Comparison of ENCODE assay signal across 14 cellular contexts in genomic region chr11:72201445-72201844, GRCh38. TPM values are rescaled to one million over a fixed set of nuclear protein-coding genes. Genes with fewer than 3 reads are reported as not detected.
DNase-seq lines count a peak whose midpoint lies in the region; ATAC-seq, FAIRE-seq and TF ChIP-seq lines count a peak whose summit lies in the region.
"Not testable (repeated sequence)": the region's sequence is repeated elsewhere in the genome, so short reads cannot be mapped to it uniquely, and the experiment has no call there.
"Had no signal": no experiment of that assay in that cellular context is flagged by ENCODE, and none has a peak within 500 bp of the region (broad histone marks: within the 10 kb centered on the region; RNA-seq: fewer than 3 reads in every experiment).

No MANE protein-coding gene starts in this region.

- not testable (repeated sequence) for ATAC-seq in A549, K562

- not testable (repeated sequence) for H3K27me3 ChIP-seq in astrocyte (ENCODE audit: insufficient read depth, low read length); K562 (ENCODE audit: control insufficient read depth in 2 of 2, insufficient read depth in 2 of 2, low read length in 2 of 2)

- H3K4me3 Mint-ChIP-seq in astrocyte (ENCODE audit: unreplicated experiment) = not testable (repeated sequence)

- FAIRE-seq in A549 (lab: Jason Lieb, UNC) (peak; percentile 99), GM12891 (lab: Jason Lieb, UNC) (peak; percentile 100), HTR-8/SVneo (lab: Jason Lieb, UNC) (peak; percentile 100), astrocyte (lab: Jason Lieb, UNC) (peak; percentile 88), K562 (lab: Jason Lieb, UNC) (peak; percentile 78), colon (lab: Jason Lieb, UNC) (peak; percentile 95), endometrium (lab: Jason Lieb, UNC) (peak; percentile 23), urothelium cell line (lab: Jason Lieb, UNC) (peak; percentile 100)

- WGBS in A549 (ENCODE audit: missing lambda C conversion rate) = 92% methylated on average over 43 of the region's 43 CpGs
- 93% methylated on average over 22 of the region's 43 CpGs for WGBS in K562 (ENCODE audit: insufficient coverage, low coverage, missing lambda C conversion rate)

- not testable (repeated sequence) for TF ChIP-seq EP300 in A549 (IDR thresholded peaks at IDR 0.05); K562 (IDR thresholded peaks at IDR 0.05; ENCODE audit: low read length)

- not testable (repeated sequence) for H3K4me1 ChIP-seq in A549; astrocyte (ENCODE audit: insufficient read depth, low read length); K562 (replicated peaks in 1 of 2; ENCODE audit: control insufficient read depth in 2 of 2, insufficient read depth in 2 of 2, low read length in 2 of 2)

- H3K4me2 ChIP-seq in A549; astrocyte (ENCODE audit: low read length); K562 (ENCODE audit: insufficient read depth, low read length): not testable (repeated sequence)

- H3K79me2 ChIP-seq in astrocyte (ENCODE audit: insufficient read depth, low read length); K562 (ENCODE audit: control insufficient read depth, insufficient read depth, low read length): not testable (repeated sequence)

- TF ChIP-seq POLR2A in A549 (IDR thresholded peaks at IDR 0.05; ENCODE audit: low read length); GM12891 (IDR thresholded peaks at IDR 0.05; ENCODE audit: low read depth, low read length); K562 (conservative IDR thresholded peaks at IDR 0.05): not testable (repeated sequence)

- TF ChIP-seq CTCF in A549 (IDR thresholded peaks at IDR 0.05); astrocyte (IDR thresholded peaks at IDR 0.05; ENCODE audit: insufficient read depth, low read depth, low read length); K562 (IDR thresholded peaks at IDR 0.05 in 2 of 3, conservative IDR thresholded peaks at IDR 0.05 in 1 of 3; ENCODE audit: insufficient read depth in 2 of 3, low read depth in 1 of 3, low read length in 3 of 3): not testable (repeated sequence)

- not testable (repeated sequence) for H2AFZ ChIP-seq in astrocyte (ENCODE audit: low read depth, low read length); K562 (ENCODE audit: low read depth, low read length)

- not testable (repeated sequence) for TF ChIP-seq RAD21 in A549 (conservative IDR thresholded peaks at IDR 0.05 in 1 of 2, IDR thresholded peaks at IDR 0.05 in 1 of 2); K562 (CRISPR knock-in tag; conservative IDR thresholded peaks at IDR 0.05 in 1 of 2, IDR thresholded peaks at IDR 0.05 in 1 of 2)

- intact Hi-C loops in K562 (cut with micrococcal nuclease) = not testable (repeated sequence)

- in situ Hi-C loops in K562 (cut with MboI) = not testable (repeated sequence)

- H3K27ac ChIP-seq in A549; astrocyte (ENCODE audit: low read depth, low read length); K562 (ENCODE audit: extremely low read depth, low read depth, low read length): not testable (repeated sequence)

- H3K4me1 Mint-ChIP-seq in astrocyte (ENCODE audit: low read depth, unreplicated experiment) = not testable (repeated sequence)

- not testable (repeated sequence) for H4K20me1 ChIP-seq in astrocyte (ENCODE audit: insufficient read depth, low read length); K562 (replicated peaks; ENCODE audit: control insufficient read depth, insufficient read depth, low read length)

- not testable (repeated sequence) for H3K9me3 Mint-ChIP-seq in astrocyte (ENCODE audit: unreplicated experiment)

- H3K4me3 ChIP-seq in A549; astrocyte (ENCODE audit: insufficient read depth, low read depth, low read length); K562: not testable (repeated sequence)

- H3K27me3 Mint-ChIP-seq in astrocyte (ENCODE audit: low read depth, unreplicated experiment) = not testable (repeated sequence)

- POLR2A ChIA-PET in A549 (lab: Yijun Ruan, JAX); K562 (lab: Yijun Ruan, JAX): not testable (repeated sequence)

- not testable (repeated sequence) for H3K9ac ChIP-seq in astrocyte (ENCODE audit: low read length); K562 (ENCODE audit: insufficient read depth in 1 of 2, low read depth in 2 of 2, low read length in 2 of 2)

- H3K9me1 ChIP-seq in K562 (ENCODE audit: control insufficient read depth, insufficient read depth, low read length) = not testable (repeated sequence)

- H3K9me3 ChIP-seq in A549; astrocyte (ENCODE audit: insufficient read depth, low read depth, low read length); K562 (replicated peaks; ENCODE audit: control insufficient read depth, insufficient read depth, low read depth, low read length): not testable (repeated sequence)

- BruUV-seq in K562 (replicated peaks; lab: Mats Ljungman, UMichigan) = not testable (repeated sequence)

- CTCF ChIA-PET in A549 (lab: Yijun Ruan, JAX); K562 (lab: Yijun Ruan, JAX; ENCODE audit: low intra/inter-chr PET ratio): not testable (repeated sequence)

- not testable (repeated sequence) for H3K27ac Mint-ChIP-seq in astrocyte (ENCODE audit: unreplicated experiment)

- not testable (repeated sequence) for H3K36me3 ChIP-seq in astrocyte (ENCODE audit: insufficient read depth, low read length); K562 (ENCODE audit: control insufficient read depth, insufficient read depth, low read length)

- not testable (repeated sequence) for DNase-seq in A549 (ENCODE audit: low read depth in 1 of 2, low spot score in 1 of 2); GM12891 (ENCODE audit: insufficient read length, low spot score); HTR-8/SVneo (ENCODE audit: insufficient read length, low spot score); astrocyte (ENCODE audit: low read depth); K562 (ENCODE audit: extremely low read depth in 1 of 4, low spot score in 3 of 4); urothelium cell line (ENCODE audit: low spot score)

- not testable (repeated sequence) for H3K36me3 Mint-ChIP-seq in astrocyte (ENCODE audit: low read depth, unreplicated experiment)

RNA-seq across cellular contexts. Expression of gene FOLR1, which starts 9.5 kb away (rescaled TPM):
- 0.22 and 0.25 TPM in 2 replicates for polyA plus RNA-seq in A549 (2011; rRNA removed)
- 0.08 and 0.13 TPM in 2 replicates for polyA plus RNA-seq in A549 (2012; cell fraction: cytosol; rRNA removed)
- polyA plus RNA-seq in A549 (2012; cell fraction: nucleus; rRNA removed) = 0.19 and 0.42 TPM in 2 replicates
- 0.08 to 0.12 TPM (median 0.09 TPM) in 3 replicates for polyA plus RNA-seq in A549 (2017; fragmentation: RNase III; extraction: RNeasy Plus Mini Kit Qiagen cat#74134 plus additional on column Dnase treatment)
- polyA minus RNA-seq in A549 (2011; rRNA and poly(A)+ RNA removed) = not detected in 2 replicates
- not detected for polyA plus RNA-seq in GM12891 (2012; ENCODE audit: low read depth, missing spikeins)
- total RNA-seq in astrocyte = 3.2 and 3.6 TPM in 2 replicates
- total RNA-seq in K562 (2011; cell fraction: chromatin; rRNA removed; ENCODE audit: low replicate concordance) = 0.46 and 2.7 TPM in 2 replicates
- 2.5 and 3.3 TPM in 2 replicates for total RNA-seq in K562 (2011; cell fraction: nucleolus; rRNA removed)
- total RNA-seq in K562 (2011; cell fraction: nucleoplasm; rRNA removed) = 1.8 and 2.9 TPM in 2 replicates
- total RNA-seq in K562 (2014; rRNA removed) = 0.68 and 0.90 TPM in 2 replicates
- 0.19 and 0.22 TPM in 2 replicates for total RNA-seq in K562 (2014; rRNA removed; fragmentation: Illumina TruSeq; extraction: Trizol)
- 0.58 and 0.75 TPM in 2 replicates for total RNA-seq in K562 (2015; rRNA removed; fragmentation: Illumina TruSeq; extraction: Trizol)
- 0.49 and 0.92 TPM in 2 replicates for total RNA-seq in K562 (2021)
- 1.2 and 2.3 TPM in 2 replicates for polyA plus RNA-seq in K562 (2011; rRNA removed)
- 2.0 and 3.9 TPM in 2 replicates for polyA plus RNA-seq in K562 (2011; cell fraction: cytosol; rRNA removed)
- 0.77 and 1.7 TPM in 2 replicates for polyA plus RNA-seq in K562 (2011; cell fraction: nucleus; rRNA removed)
- polyA plus RNA-seq in K562 (2012) = 1.8 and 7.5 TPM in 2 replicates
- polyA plus RNA-seq in K562 (2014; fragmentation: Illumina TruSeq; extraction: Trizol) = 0.96 and 1.7 TPM in 2 replicates
- polyA plus RNA-seq in K562 (2014; fragmentation: Nextera tagmentation; extraction: Ambion mirVana) = 1 to 10 TPM; 1.0 to 1.7 TPM
- 1.8 TPM in 2 replicates for polyA plus RNA-seq in K562 (2014; rRNA removed)
- polyA minus RNA-seq in K562 (2011; rRNA and poly(A)+ RNA removed) = 1.5 TPM in 1 of 2 replicates, not detected in the other
- 2.3 and 4.2 TPM in 2 replicates for polyA minus RNA-seq in K562 (2011; cell fraction: cytosol; rRNA and poly(A)+ RNA removed)
- polyA minus RNA-seq in K562 (2011; cell fraction: nucleus; rRNA and poly(A)+ RNA removed) = 1.2 and 1.4 TPM in 2 replicates
- total RNA-seq: A673; CD4-positive, alpha-beta memory T cell; CD4-positive, CD25-positive, alpha-beta regulatory T cell; CD8-positive, alpha-beta memory T cell had no signal
- polyA plus RNA-seq: CD14-positive monocyte; CD4-positive, alpha-beta memory T cell; CD4-positive, CD25-positive, alpha-beta regulatory T cell; CD8-positive, alpha-beta memory T cell had no signal

RNA-seq across cellular contexts. Expression of gene FOLR2, which starts 15.1 kb away (rescaled TPM):
- polyA plus RNA-seq in A549 (2011; rRNA removed) = not detected in 2 replicates
- not detected in 2 replicates for polyA plus RNA-seq in A549 (2012; cell fraction: cytosol; rRNA removed)
- polyA plus RNA-seq in A549 (2012; cell fraction: nucleus; rRNA removed) = 0.28 TPM in 1 of 2 replicates, not detected in the other
- not detected in 3 replicates for polyA plus RNA-seq in A549 (2017; fragmentation: RNase III; extraction: RNeasy Plus Mini Kit Qiagen cat#74134 plus additional on column Dnase treatment)
- not detected in 2 replicates for polyA minus RNA-seq in A549 (2011; rRNA and poly(A)+ RNA removed)
- polyA plus RNA-seq in GM12891 (2012; ENCODE audit: low read depth, missing spikeins) = 0.98 TPM
- total RNA-seq in astrocyte = not detected in 2 replicates
- total RNA-seq in K562 (2011; cell fraction: chromatin; rRNA removed; ENCODE audit: low replicate concordance) = not detected in 2 replicates
- total RNA-seq in K562 (2011; cell fraction: nucleolus; rRNA removed) = not detected in 2 replicates
- total RNA-seq in K562 (2011; cell fraction: nucleoplasm; rRNA removed) = not detected in 2 replicates
- not detected in 2 replicates for total RNA-seq in K562 (2014; rRNA removed)
- total RNA-seq in K562 (2014; rRNA removed; fragmentation: Illumina TruSeq; extraction: Trizol) = not detected in 2 replicates
- total RNA-seq in K562 (2015; rRNA removed; fragmentation: Illumina TruSeq; extraction: Trizol) = not detected in 2 replicates
- total RNA-seq in K562 (2021) = 0.20 TPM in 1 of 2 replicates, not detected in the other
- polyA plus RNA-seq in K562 (2011; rRNA removed) = not detected in 2 replicates
- 0.57 TPM in 1 of 2 replicates, not detected in the other for polyA plus RNA-seq in K562 (2011; cell fraction: cytosol; rRNA removed)
- polyA plus RNA-seq in K562 (2011; cell fraction: nucleus; rRNA removed) = not detected in 2 replicates
- polyA plus RNA-seq in K562 (2012) = 0.14 TPM in 1 of 2 replicates, not detected in the other
- 0.28 TPM in 1 of 2 replicates, not detected in the other for polyA plus RNA-seq in K562 (2014; fragmentation: Illumina TruSeq; extraction: Trizol)
- polyA plus RNA-seq in K562 (2014; fragmentation: Nextera tagmentation; extraction: Ambion mirVana) = under 1 TPM in 1 of 2 experiments, not detected in 1; 0.27 TPM
- not detected in 2 replicates for polyA plus RNA-seq in K562 (2014; rRNA removed)
- polyA minus RNA-seq in K562 (2011; rRNA and poly(A)+ RNA removed) = not detected in 2 replicates
- polyA minus RNA-seq in K562 (2011; cell fraction: cytosol; rRNA and poly(A)+ RNA removed) = not detected in 2 replicates
- polyA minus RNA-seq in K562 (2011; cell fraction: nucleus; rRNA and poly(A)+ RNA removed) = not detected in 2 replicates
- total RNA-seq: A673; CD4-positive, alpha-beta memory T cell; CD4-positive, CD25-positive, alpha-beta regulatory T cell had no signal
- polyA plus RNA-seq: AG04450; CD4-positive, alpha-beta memory T cell; CD8-positive, alpha-beta memory T cell had no signal

RNA-seq across cellular contexts. Expression of gene INPPL1, which starts 23.1 kb away (rescaled TPM):
- polyA plus RNA-seq in A549 (2011; rRNA removed) = 67.4 and 84.8 TPM in 2 replicates
- polyA plus RNA-seq in A549 (2012; cell fraction: cytosol; rRNA removed) = 58.1 and 79.4 TPM in 2 replicates
- polyA plus RNA-seq in A549 (2012; cell fraction: nucleus; rRNA removed) = 441 and 536 TPM in 2 replicates
- polyA plus RNA-seq in A549 (2017; fragmentation: RNase III; extraction: RNeasy Plus Mini Kit Qiagen cat#74134 plus additional on column Dnase treatment) = 94.5 to 117 TPM (median 103 TPM) in 3 replicates
- 129 and 131 TPM in 2 replicates for polyA minus RNA-seq in A549 (2011; rRNA and poly(A)+ RNA removed)
- 59.5 TPM for polyA plus RNA-seq in GM12891 (2012; ENCODE audit: low read depth, missing spikeins)
- total RNA-seq in astrocyte = 274 and 276 TPM in 2 replicates
- 549 and 1,360 TPM in 2 replicates for total RNA-seq in K562 (2011; cell fraction: chromatin; rRNA removed; ENCODE audit: low replicate concordance)
- total RNA-seq in K562 (2011; cell fraction: nucleolus; rRNA removed) = 683 and 737 TPM in 2 replicates
- total RNA-seq in K562 (2011; cell fraction: nucleoplasm; rRNA removed) = 497 TPM in 2 replicates
- total RNA-seq in K562 (2014; rRNA removed) = 61.6 and 94.9 TPM in 2 replicates
- 36.2 and 37.8 TPM in 2 replicates for total RNA-seq in K562 (2014; rRNA removed; fragmentation: Illumina TruSeq; extraction: Trizol)
- 51.1 and 52.7 TPM in 2 replicates for total RNA-seq in K562 (2015; rRNA removed; fragmentation: Illumina TruSeq; extraction: Trizol)
- 135 and 137 TPM in 2 replicates for total RNA-seq in K562 (2021)
- 75.9 and 141 TPM in 2 replicates for polyA plus RNA-seq in K562 (2011; rRNA removed)
- polyA plus RNA-seq in K562 (2011; cell fraction: cytosol; rRNA removed) = 53.0 and 79.7 TPM in 2 replicates
- 1,064 and 1,073 TPM in 2 replicates for polyA plus RNA-seq in K562 (2011; cell fraction: nucleus; rRNA removed)
- polyA plus RNA-seq in K562 (2012) = 92.0 and 111 TPM in 2 replicates
- 83.2 and 84.0 TPM in 2 replicates for polyA plus RNA-seq in K562 (2014; fragmentation: Illumina TruSeq; extraction: Trizol)
- under 1 TPM; 0.55 to 0.81 TPM for polyA plus RNA-seq in K562 (2014; fragmentation: Nextera tagmentation; extraction: Ambion mirVana)
- 94.8 and 118 TPM in 2 replicates for polyA plus RNA-seq in K562 (2014; rRNA removed)
- polyA minus RNA-seq in K562 (2011; rRNA and poly(A)+ RNA removed) = 61.2 and 72.8 TPM in 2 replicates
- 85.6 and 95.4 TPM in 2 replicates for polyA minus RNA-seq in K562 (2011; cell fraction: cytosol; rRNA and poly(A)+ RNA removed)
- polyA minus RNA-seq in K562 (2011; cell fraction: nucleus; rRNA and poly(A)+ RNA removed) = 195 and 256 TPM in 2 replicates

RNA-seq across cellular contexts. Expression of gene PHOX2A, which starts 42.5 kb away (rescaled TPM):
- polyA plus RNA-seq in A549 (2011; rRNA removed) (not detected in 2 replicates), A549 (2017; fragmentation: RNase III; extraction: RNeasy Plus Mini Kit Qiagen cat#74134 plus additional on column Dnase treatment) (not detected in 3 replicates), K562 (2011; rRNA removed) (not detected in 2 replicates), K562 (2014; fragmentation: Illumina TruSeq; extraction: Trizol) (not detected in 2 replicates), K562 (2014; fragmentation: Nextera tagmentation; extraction: Ambion mirVana) (not detected), K562 (2014; rRNA removed) (not detected in 2 replicates)
- polyA plus RNA-seq in A549 (2012; cell fraction: cytosol; rRNA removed) = not detected in 2 replicates
- not detected in 2 replicates for polyA plus RNA-seq in A549 (2012; cell fraction: nucleus; rRNA removed)
- not detected in 2 replicates for polyA minus RNA-seq in A549 (2011; rRNA and poly(A)+ RNA removed)
- not detected for polyA plus RNA-seq in GM12891 (2012; ENCODE audit: low read depth, missing spikeins)
- total RNA-seq in astrocyte (0.36 TPM in 1 of 2 replicates, not detected in the other), K562 (2014; rRNA removed) (not detected in 2 replicates), K562 (2014; rRNA removed; fragmentation: Illumina TruSeq; extraction: Trizol) (not detected in 2 replicates), K562 (2015; rRNA removed; fragmentation: Illumina TruSeq; extraction: Trizol) (not detected in 2 replicates), K562 (2021) (not detected in 2 replicates)
- total RNA-seq in K562 (2011; cell fraction: chromatin; rRNA removed; ENCODE audit: low replicate concordance) = not detected in 2 replicates
- not detected in 2 replicates for total RNA-seq in K562 (2011; cell fraction: nucleolus; rRNA removed)
- not detected in 2 replicates for total RNA-seq in K562 (2011; cell fraction: nucleoplasm; rRNA removed)
- polyA plus RNA-seq in K562 (2011; cell fraction: cytosol; rRNA removed) = not detected in 2 replicates
- polyA plus RNA-seq in K562 (2011; cell fraction: nucleus; rRNA removed) = not detected in 2 replicates
- polyA plus RNA-seq in K562 (2012) = not detected in 2 replicates
- not detected in 2 replicates for polyA minus RNA-seq in K562 (2011; rRNA and poly(A)+ RNA removed)
- not detected in 2 replicates for polyA minus RNA-seq in K562 (2011; cell fraction: cytosol; rRNA and poly(A)+ RNA removed)
- not detected in 2 replicates for polyA minus RNA-seq in K562 (2011; cell fraction: nucleus; rRNA and poly(A)+ RNA removed)
- total RNA-seq: A673; CD4-positive, alpha-beta memory T cell; CD4-positive, CD25-positive, alpha-beta regulatory T cell; CD8-positive, alpha-beta memory T cell had no signal
- polyA plus RNA-seq: AG04450; CD14-positive monocyte; CD4-positive, alpha-beta memory T cell; CD4-positive, CD25-positive, alpha-beta regulatory T cell; CD8-positive, alpha-beta memory T cell had no signal
